In the genomic region with DNA sequence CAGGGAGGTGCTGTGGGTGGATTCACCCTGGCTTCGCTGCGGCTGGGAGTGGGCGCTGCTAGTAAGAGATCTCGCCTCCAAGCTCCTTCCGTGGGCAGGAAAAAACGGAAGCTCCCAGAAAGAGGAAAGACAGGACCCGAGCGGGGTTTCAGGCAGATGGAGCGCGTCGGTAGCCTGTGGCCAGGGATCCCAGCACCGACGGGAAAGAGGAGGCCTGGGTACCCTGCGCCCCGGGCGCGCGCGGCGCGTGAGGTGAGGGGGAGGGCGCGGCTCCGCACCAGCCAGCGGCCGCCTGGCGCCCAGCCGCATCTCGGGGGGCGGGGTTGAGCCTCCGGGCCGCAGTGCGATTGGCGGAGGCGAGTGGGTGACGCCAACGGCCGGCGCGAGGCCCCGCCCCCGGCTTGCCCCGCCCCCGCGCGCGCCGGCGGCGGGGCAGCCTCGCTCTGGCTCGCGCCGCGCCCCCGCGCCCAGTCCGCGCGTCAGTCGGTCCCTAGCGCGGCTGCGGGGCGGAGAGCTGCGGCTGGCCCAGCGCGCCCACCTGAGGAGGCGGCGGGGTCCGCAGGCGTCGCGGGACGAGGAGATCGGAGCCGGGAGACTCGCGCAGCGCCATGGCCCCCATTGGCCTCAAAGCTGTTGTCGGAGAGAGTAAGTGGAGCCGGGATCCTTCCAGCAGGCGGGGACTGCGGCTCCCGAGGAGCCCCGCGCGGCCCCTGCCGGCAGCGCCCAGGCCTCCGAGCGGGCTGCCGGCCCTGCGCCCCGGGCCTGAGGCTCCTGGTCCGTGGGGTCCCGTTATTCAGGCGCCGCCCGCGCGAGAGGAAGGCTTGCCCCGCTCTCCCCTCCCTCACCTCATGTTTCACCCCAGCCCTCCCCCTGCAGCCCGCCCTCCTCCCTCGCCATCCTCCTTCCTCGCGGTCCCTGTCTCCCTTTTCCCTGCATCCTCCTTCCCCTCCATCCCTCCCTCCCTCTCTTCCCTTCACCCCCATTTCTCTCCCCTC, we compare ENCODE assay signal across 8 cellular contexts. TPM values are rescaled to one million over a fixed set of nuclear protein-coding genes. Genes with fewer than 3 reads are reported as not detected.
DNase-seq lines count a peak whose midpoint lies in the region; ATAC-seq and TF ChIP-seq lines count a peak whose summit lies in the region.

A gene (plus strand): TSS at position 482 of the 995 bp plus-strand sequence. CDS start 127 bp downstream, at position 609.

- TF ChIP-seq CTCF in GM06990 (IDR thresholded peaks at IDR 0.05; ENCODE audit: insufficient read depth, low read length, poor library complexity, severe bottlenecking) (no peak), heart right ventricle (IDR thresholded peaks at IDR 0.05) (peak in 4 of 9 donors; percentile 6 to 45 (median 30)), progenitor cell of endocrine pancreas (IDR thresholded peaks at IDR 0.05; ENCODE audit: unreplicated experiment) (peak; percentile 39), upper lobe of left lung (IDR thresholded peaks at IDR 0.05) (peak in 4 of 6 experiments; percentile 23 to 61 (median 36))

- H3K9me3 ChIP-seq in heart right ventricle (no peaks in the 10 kb centered on the region), upper lobe of left lung (no peaks in the 10 kb centered on the region)

- 0 to 1% (median 0%) methylated on average over 50 to 107 of the region's 107 CpGs for WGBS in adipose tissue, 3 donors
- WGBS in heart right ventricle, 2 donors: 0 to 1% methylated on average over 84 to 107 of the region's 107 CpGs
- 0 to 1% methylated on average over 38 to 54 of the region's 107 CpGs for WGBS in upper lobe of left lung, 2 donors

- H3K4me3 ChIP-seq in GM06990 (replicated peaks; ENCODE audit: low read depth, low read length): peak within 1 kb of the TSS; percentile 72
- peak within 1 kb of the TSS; percentile 65 to 98 (median 88) for H3K4me3 ChIP-seq in heart right ventricle
- H3K4me3 ChIP-seq in upper lobe of left lung: peak within 1 kb of the TSS; percentile 82 to 96 (median 92)

- no peak for TF ChIP-seq EP300 in upper lobe of left lung (IDR thresholded peaks at IDR 0.05)

- peaks cover 0 to 53% (median 33%) of the 10 kb centered on the region in 9 donors for H3K4me1 ChIP-seq in heart right ventricle
- H3K4me1 ChIP-seq in upper lobe of left lung: peaks cover 28 to 48% (median 37%) of the 10 kb centered on the region in 4 donors

- peak; percentile 89 for ATAC-seq in HG02588 (IDR thresholded peaks at IDR 0.05; ENCODE audit: unreplicated experiment)
- peak; percentile 84 to 92 (median 88) for ATAC-seq in heart right ventricle
- peak; percentile 87 to 95 for ATAC-seq in upper lobe of left lung (ENCODE audit: low FRiP score in 2 of 2)

- DNase-seq in GM06990 (ENCODE audit: extremely low read depth, insufficient read length) (peak; percentile 84), NCI-H128 (lab: John Stamatoyannopoulos, UW; ENCODE audit: unreplicated experiment) (peak; percentile 87), T-helper 1 cell (peak; percentile 75 to 87 (median 82)), heart right ventricle (peak; percentile 88 to 93), progenitor cell of endocrine pancreas (ENCODE audit: low spot score, unreplicated experiment) (peak; percentile 82), upper lobe of left lung (peak; percentile 87 to 98)

- no peaks in the 10 kb centered on the region for H3K9me3 Mint-ChIP-seq in progenitor cell of endocrine pancreas (ENCODE audit: low read depth)

- H3K27ac ChIP-seq in adipose tissue (ENCODE audit: low read depth, low read length) (peak within 1 kb of the TSS; percentile 42), heart right ventricle (peak within 1 kb of the TSS; percentile 86 to 98 (median 94)), upper lobe of left lung (peak within 1 kb of the TSS; percentile 85 to 98 (median 91))

- TF ChIP-seq POLR2A in upper lobe of left lung (IDR thresholded peaks at IDR 0.05): peak in 3 of 4 donors; percentile 66 to 90 (median 68)

- H3K36me3 ChIP-seq in GM06990 (ENCODE audit: control insufficient read depth, insufficient read depth, low read length) (no peaks in the 10 kb centered on the region), heart right ventricle (no peaks in the 10 kb centered on the region), upper lobe of left lung (no peaks in the 10 kb centered on the region)

- peak within 1 kb of the TSS; percentile 83 for H3K4me3 Mint-ChIP-seq in progenitor cell of endocrine pancreas (ENCODE audit: low read depth)

- intact Hi-C loops in heart right ventricle (cut with DNase I): loop anchor here in 4 of 10 donors (1.0 to 10.0 kb wide), 3 partner anchors 21 to 105 kb away; a partner anchor contains a TSS

- peak within 1 kb of the TSS; percentile 85 for H3K27ac Mint-ChIP-seq in progenitor cell of endocrine pancreas

- H3K36me3 Mint-ChIP-seq in progenitor cell of endocrine pancreas (ENCODE audit: insufficient read depth): no peaks in the 10 kb centered on the region

- H3K27me3 ChIP-seq in GM06990 (replicated peaks; ENCODE audit: control insufficient read depth, insufficient read depth, low read length): no peaks in the 10 kb centered on the region; the same call in none of the 2 replicates
- H3K27me3 ChIP-seq in heart right ventricle: peaks cover 0 to 35% (median 0%) of the 10 kb centered on the region in 7 donors
- peaks cover 0 to 4% (median 0%) of the 10 kb centered on the region in 4 donors for H3K27me3 ChIP-seq in upper lobe of left lung

- H3K27me3 Mint-ChIP-seq in progenitor cell of endocrine pancreas: peaks cover 50% of the 10 kb centered on the region

- H3K4me1 Mint-ChIP-seq in progenitor cell of endocrine pancreas (ENCODE audit: low read depth): peaks cover 18% of the 10 kb centered on the region

RNA-seq across cellular contexts. Expression of the gene that starts here (rescaled TPM):
- 10 to 100 TPM; 12.7 to 42.4 (median 34.1) TPM for polyA plus RNA-seq in adipose tissue
- 10 to 100 TPM; 36.8 to 59.2 (median 49.4) TPM for total RNA-seq in heart right ventricle
- 10 to 100 TPM; 14.4 to 16.5 TPM for polyA plus RNA-seq in heart right ventricle
- 23.4 and 24.8 TPM in 2 replicates for total RNA-seq in progenitor cell of endocrine pancreas
- total RNA-seq in upper lobe of left lung: 100 to 1,000 TPM in 2 of 6 donors, 10 to 100 TPM in 4; 44.6 to 124 (median 76.1) TPM

Comparison
In these comparisons a context has a peak if more than half of its experiments do, and no peak if none do; other contexts are left out.
1. Peak in every context shown above with its lines: DNase-seq, ATAC-seq, H3K4me3 ChIP-seq and H3K27ac ChIP-seq.
2. H3K27ac ChIP-seq: peak in every context shown above with its lines; median percentile 94 in heart right ventricle; 91 in upper lobe of left lung; 42 in adipose tissue.